Comparison of ENCODE assay signal across 8 cellular contexts in genomic region chr12:57864382-57864781, GRCh38. TPM values are rescaled to one million over a fixed set of nuclear protein-coding genes. Genes with fewer than 3 reads are reported as not detected.
DNase-seq lines count a peak whose midpoint lies in the region; ATAC-seq and TF ChIP-seq lines count a peak whose summit lies in the region.

No MANE protein-coding gene starts in this region.

- peak; percentile 22 for ATAC-seq in left ventricle myocardium superior

- peak overlapping the region; percentile 89 for H3K27ac ChIP-seq in stomach smooth muscle (ENCODE audit: low read length)

- no peaks in the 10 kb centered on the region for H3K36me3 ChIP-seq in stomach smooth muscle (ENCODE audit: control insufficient read depth in 2 of 2, insufficient read depth in 2 of 2, low read length in 2 of 2)

- H3K4me3 ChIP-seq in WI38 (ENCODE audit: low read depth, low read length): peak overlapping the region; percentile 55
- peak overlapping the region; percentile 59 to 73 for H3K4me3 ChIP-seq in stomach smooth muscle (ENCODE audit: low read length in 2 of 2)

- TF ChIP-seq CTCF in WI38 (IDR thresholded peaks at IDR 0.05; ENCODE audit: low read depth, low read length): no peak

- H3K27me3 ChIP-seq in stomach smooth muscle (ENCODE audit: control insufficient read depth in 1 of 2, insufficient read depth in 2 of 2, low read length in 2 of 2): no peaks in the 10 kb centered on the region

- peak; percentile 70 for DNase-seq in DMS 273 (lab: John Stamatoyannopoulos, UW; ENCODE audit: unreplicated experiment)
- DNase-seq in DMS 273 treated with DMSO at 0.1 percent for 48 hours (lab: John Stamatoyannopoulos, UW): no peak
- peak; percentile 36 for DNase-seq in left ventricle myocardium superior
- DNase-seq in NCI-H2081 (lab: John Stamatoyannopoulos, UW): no peak
- no peak for DNase-seq in NCI-H510A treated with DMSO at 0.1 percent for 48 hours (lab: John Stamatoyannopoulos, UW)
- DNase-seq in DMS79 (lab: John Stamatoyannopoulos, UW): no peak

- intact Hi-C loops in left ventricle myocardium superior (cut with micrococcal nuclease): no loop called here

- H3K9me3 ChIP-seq in stomach smooth muscle (ENCODE audit: control insufficient read depth in 2 of 2, low read length in 2 of 2): no peaks in the 10 kb centered on the region

- peak overlapping the region; percentile 71 to 86 for H3K9ac ChIP-seq in stomach smooth muscle (ENCODE audit: low read length in 2 of 2)

- H3K4me1 ChIP-seq in stomach smooth muscle (ENCODE audit: control insufficient read depth, insufficient read depth, low read length): peaks cover 38% of the 10 kb centered on the region

RNA-seq across cellular contexts. Expression of gene CTDSP2, which starts 17.9 kb away (rescaled TPM):
- 104 TPM for total RNA-seq in left ventricle myocardium superior

RNA-seq across cellular contexts. Expression of gene AVIL, which starts 45.8 kb away (rescaled TPM):
- 2.4 TPM for total RNA-seq in left ventricle myocardium superior

Comparison
In these comparisons a context has a peak if more than half of its experiments do, and no peak if none do; other contexts are left out.
1. DNase-seq: peak in DMS 273 (single experiment) and left ventricle myocardium superior (single experiment); none in DMS 273 treated with DMSO at 0.1 percent for 48 hours (single experiment), NCI-H2081 (0 of 2), NCI-H510A treated with DMSO at 0.1 percent for 48 hours (single experiment) and DMS79 (single experiment).